Comparison of ENCODE assay signal across 8 cellular contexts in genomic region chr19:56217039-56217949, GRCh38. TPM values are rescaled to one million over a fixed set of nuclear protein-coding genes. Genes with fewer than 3 reads are reported as not detected.
DNase-seq lines count a peak whose midpoint lies in the region; ATAC-seq and TF ChIP-seq lines count a peak whose summit lies in the region.
"Had no signal": no experiment of that assay in that cellular context is flagged by ENCODE, and none has a peak within 500 bp of the region (broad histone marks: within the 10 kb centered on the region; RNA-seq: fewer than 3 reads in every experiment).

No MANE protein-coding gene starts in this region.

- WGBS in smooth muscle cell (ENCODE audit: low lambda C conversion rate): 22% methylated on average over 79 of the region's 79 CpGs

- H3K9ac ChIP-seq in smooth muscle cell (ENCODE audit: low read depth): no peak overlapping the region

- TF ChIP-seq CTCF in GM20000 (IDR thresholded peaks at IDR 0.05; ENCODE audit: extremely low read depth, missing control alignments) (no peak), smooth muscle cell (IDR thresholded peaks at IDR 0.05; ENCODE audit: borderline replicate concordance, insufficient read depth, poor library complexity, severe bottlenecking) (no peak), WERI-Rb-1 (IDR thresholded peaks at IDR 0.05; ENCODE audit: low read depth, low read length) (no peak)

- peaks cover 52% of the 10 kb centered on the region for H3K27me3 Mint-ChIP-seq in activated naive CD8-positive, alpha-beta T cell treated with anti-CD3 and anti-CD28 coated beads for 36 hours

- H3K79me2 ChIP-seq in smooth muscle cell (ENCODE audit: low read depth): no peaks in the 10 kb centered on the region

- H3K9me3 ChIP-seq in smooth muscle cell (replicated peaks; ENCODE audit: low read depth): no peaks in the 10 kb centered on the region
- no peaks in the 10 kb centered on the region for H3K9me3 ChIP-seq in WERI-Rb-1 (ENCODE audit: severe bottlenecking)

- peak overlapping the region; percentile 87 for H2AFZ ChIP-seq in smooth muscle cell (ENCODE audit: low read depth)

- peak overlapping the region; percentile 22 for H3K4me3 Mint-ChIP-seq in activated naive CD8-positive, alpha-beta T cell treated with anti-CD3 and anti-CD28 coated beads for 36 hours

- peak; percentile 52 for DNase-seq in GM20000 (ENCODE audit: low spot score)
- peak; percentile 5 for DNase-seq in activated naive CD8-positive, alpha-beta T cell treated with anti-CD3 and anti-CD28 coated beads for 36 hours
- peak; percentile 25 for DNase-seq in iPS DF 19.7 (ENCODE audit: low read depth, low spot score)
- DNase-seq in smooth muscle cell (lab: John Stamatoyannopoulos, UW; ENCODE audit: unreplicated experiment): no peak
- DNase-seq in central memory CD4-positive, alpha-beta T cell: no peak
- no peak for DNase-seq in WERI-Rb-1

- H3K4me2 ChIP-seq in smooth muscle cell: peak overlapping the region; percentile 84

- no peak overlapping the region for H3K27ac Mint-ChIP-seq in activated naive CD8-positive, alpha-beta T cell treated with anti-CD3 and anti-CD28 coated beads for 36 hours

- no peaks in the 10 kb centered on the region for H3K9me3 Mint-ChIP-seq in activated naive CD8-positive, alpha-beta T cell treated with anti-CD3 and anti-CD28 coated beads for 36 hours

- H3K36me3 ChIP-seq in smooth muscle cell (ENCODE audit: low read depth) (no peaks in the 10 kb centered on the region), WERI-Rb-1 (no peaks in the 10 kb centered on the region)

- peaks cover 4% of the 10 kb centered on the region for H3K4me1 Mint-ChIP-seq in activated naive CD8-positive, alpha-beta T cell treated with anti-CD3 and anti-CD28 coated beads for 36 hours

- no peaks in the 10 kb centered on the region for H3K4me1 ChIP-seq in smooth muscle cell (ENCODE audit: low read depth)

- ATAC-seq in HG03439 (IDR thresholded peaks at IDR 0.05; ENCODE audit: unreplicated experiment): no peak

- no peaks in the 10 kb centered on the region for H3K36me3 Mint-ChIP-seq in activated naive CD8-positive, alpha-beta T cell treated with anti-CD3 and anti-CD28 coated beads for 36 hours

- H3K27ac ChIP-seq in smooth muscle cell (ENCODE audit: low read depth): no peak overlapping the region
- H3K27ac ChIP-seq in WERI-Rb-1: no peak overlapping the region

- no peaks in the 10 kb centered on the region for H3K27me3 ChIP-seq in smooth muscle cell (ENCODE audit: low read depth)
- H3K27me3 ChIP-seq in WERI-Rb-1 (ENCODE audit: insufficient read depth, low read depth, severe bottlenecking): no peaks in the 10 kb centered on the region

- no peaks in the 10 kb centered on the region for H4K20me1 ChIP-seq in smooth muscle cell (ENCODE audit: low read depth)

- H3F3A ChIP-seq in smooth muscle cell (ENCODE audit: low read depth): no peaks in the 10 kb centered on the region

- H3K4me3 ChIP-seq in smooth muscle cell (peak overlapping the region; percentile 45), WERI-Rb-1 (ENCODE audit: low read depth, low read length) (no peak overlapping the region)

RNA-seq across cellular contexts. Expression of gene ZSCAN5C, which starts 15.2 kb away (rescaled TPM):
- total RNA-seq in activated naive CD8-positive, alpha-beta T cell treated with anti-CD3 and anti-CD28 coated beads for 36 hours: not detected
- total RNA-seq in smooth muscle cell: not detected in 2 replicates
- polyA plus RNA-seq in smooth muscle cell: not detected in 2 replicates
- total RNA-seq: T-helper 2 cell treated with Interferon-gamma antibody and Interleukin-4, amounts not matched to agents 100 ng/mL and 5 ng/mL, for 36 hours had no signal

RNA-seq across cellular contexts. Expression of gene ZSCAN5B, which starts 19.7 kb away (rescaled TPM):
- total RNA-seq in activated naive CD8-positive, alpha-beta T cell treated with anti-CD3 and anti-CD28 coated beads for 36 hours: not detected
- total RNA-seq in smooth muscle cell: not detected in 2 replicates
- polyA plus RNA-seq in smooth muscle cell: 0.19 TPM in 1 of 2 replicates, not detected in the other
- total RNA-seq: T-helper 2 cell treated with Interferon-gamma antibody and Interleukin-4, amounts not matched to agents 100 ng/mL and 5 ng/mL, for 36 hours had no signal

RNA-seq across cellular contexts. Expression of gene GALP, which starts 41.5 kb away (rescaled TPM):
- total RNA-seq in activated naive CD8-positive, alpha-beta T cell treated with anti-CD3 and anti-CD28 coated beads for 36 hours: not detected
- not detected in 2 replicates for total RNA-seq in smooth muscle cell
- not detected in 2 replicates for polyA plus RNA-seq in smooth muscle cell
- total RNA-seq: T-helper 2 cell treated with Interferon-gamma antibody and Interleukin-4, amounts not matched to agents 100 ng/mL and 5 ng/mL, for 36 hours had no signal

RNA-seq across cellular contexts. Expression of gene EDDM13, which starts 55.3 kb away (rescaled TPM):
- 1 to 10 TPM; 1.5 to 2.5 TPM for total RNA-seq in activated naive CD8-positive, alpha-beta T cell treated with anti-CD3 and anti-CD28 coated beads for 36 hours
- total RNA-seq in smooth muscle cell: not detected in 2 replicates
- 0.58 and 0.80 TPM in 2 replicates for polyA plus RNA-seq in smooth muscle cell

Comparison
In these comparisons a context has a peak if more than half of its experiments do, and no peak if none do; other contexts are left out.
1. DNase-seq: peak in GM20000 (single experiment), activated naive CD8-positive, alpha-beta T cell treated with anti-CD3 and anti-CD28 coated beads for 36 hours (single experiment) and iPS DF 19.7 (single experiment); none in smooth muscle cell (single experiment), central memory CD4-positive, alpha-beta T cell (single experiment) and WERI-Rb-1 (single experiment).